11 cellular contexts compared by ENCODE assay signal in the genomic region with DNA sequence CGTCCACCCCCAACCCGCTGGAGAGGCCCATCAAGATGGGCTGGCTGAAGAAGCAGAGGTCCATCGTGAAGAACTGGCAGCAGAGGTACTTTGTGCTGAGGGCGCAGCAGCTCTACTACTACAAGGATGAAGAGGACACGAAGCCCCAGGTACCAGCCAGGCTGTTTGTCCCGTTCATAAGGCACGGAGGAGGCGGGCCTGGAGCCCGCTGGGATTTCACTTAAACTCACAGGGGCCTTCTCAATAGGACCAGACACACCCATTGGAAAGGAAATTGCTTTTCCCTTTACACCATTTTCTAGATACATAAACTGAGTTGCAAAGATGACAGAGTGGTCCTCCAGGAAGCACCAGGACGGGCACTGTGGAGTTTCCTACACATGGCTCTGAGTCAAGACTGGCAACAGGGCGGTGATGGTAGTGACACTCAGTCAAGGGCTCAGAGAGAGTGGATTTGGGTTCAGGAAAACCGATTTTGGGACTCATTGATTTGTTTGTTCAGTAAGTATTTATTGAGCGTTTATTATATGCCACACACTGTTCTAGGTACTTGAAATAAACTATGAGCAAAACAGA. TPM values are rescaled to one million over a fixed set of nuclear protein-coding genes. Genes with fewer than 3 reads are reported as not detected.
DNase-seq lines count a peak whose midpoint lies in the region; ATAC-seq and TF ChIP-seq lines count a peak whose summit lies in the region.
"Had no signal": no experiment of that assay in that cellular context is flagged by ENCODE, and none has a peak within 500 bp of the region (broad histone marks: within the 10 kb centered on the region; RNA-seq: fewer than 3 reads in every experiment).

No MANE protein-coding gene starts in this region.

- TF ChIP-seq CTCF in omental fat pad (IDR thresholded peaks at IDR 0.05): no peak

- H2BK5ac ChIP-seq in neuronal stem cell (ENCODE audit: low read length): no peak overlapping the region

- peak overlapping the region; percentile 95 for H3K27ac Mint-ChIP-seq in stimulated activated naive CD8-positive, alpha-beta T cell treated with anti-CD3 and anti-CD28 coated beads, Interleukin-15, Interleukin-2, amounts not matched to agents 100 ng/mL and 50 ng/mL, for 24 hours

- H3K27me3 ChIP-seq in muscle layer of duodenum (ENCODE audit: low read depth, low read length): no peaks in the 10 kb centered on the region
- no peaks in the 10 kb centered on the region for H3K27me3 ChIP-seq in neuronal stem cell (ENCODE audit: control insufficient read depth in 3 of 3, insufficient read depth in 3 of 3, low read depth in 1 of 3, low read length in 3 of 3)
- H3K27me3 ChIP-seq: BE2C had no signal

- H3K36me3 Mint-ChIP-seq in stimulated activated naive CD8-positive, alpha-beta T cell treated with anti-CD3 and anti-CD28 coated beads, Interleukin-15, Interleukin-2, amounts not matched to agents 100 ng/mL and 50 ng/mL, for 24 hours (ENCODE audit: low read depth): peaks cover 51% of the 10 kb centered on the region

- no peak overlapping the region for H2AFZ ChIP-seq in neuronal stem cell (ENCODE audit: low read length)

- H3K27ac ChIP-seq in cingulate gyrus (ENCODE audit: low read depth, low read length) (peak overlapping the region; percentile 51), muscle layer of duodenum (ENCODE audit: low read length) (peak overlapping the region; percentile 48), neuronal stem cell (replicated peaks; ENCODE audit: low read length) (no peak overlapping the region)

- no CpG with 5 or more reads among the region's 13 CpGs for WGBS in neuronal stem cell (ENCODE audit: extremely low coverage in 2 of 2, insufficient read length in 2 of 2, insufficient replicate concordance in 1 of 2), 2 donors

- no peaks in the 10 kb centered on the region for H3K36me3 ChIP-seq in muscle layer of duodenum (ENCODE audit: control insufficient read depth in 1 of 2, insufficient read depth in 2 of 2, low read length in 2 of 2)
- H3K36me3 ChIP-seq in neuronal stem cell (replicated peaks in 1 of 2; ENCODE audit: control insufficient read depth in 2 of 2, insufficient read depth in 2 of 2, low read length in 2 of 2): no peaks in the 10 kb centered on the region
- H3K36me3 ChIP-seq: BE2C, HAP-1 had no signal

- H3K23ac ChIP-seq in neuronal stem cell (ENCODE audit: low read depth, low read length, poor library complexity): no peak overlapping the region

- H3K4ac ChIP-seq in neuronal stem cell (ENCODE audit: low read length): no peak overlapping the region

- ATAC-seq in stimulated activated naive CD8-positive, alpha-beta T cell treated with anti-CD3 and anti-CD28 coated beads, Interleukin-15, Interleukin-2, amounts not matched to agents 100 U/mL and 50 U/mL, for 24 hours: no peak
- no peak for ATAC-seq in HG03442 (IDR thresholded peaks at IDR 0.05; ENCODE audit: unreplicated experiment)
- ATAC-seq in omental fat pad (ENCODE audit: low FRiP score): no peak

- no peak overlapping the region for H2BK120ac ChIP-seq in neuronal stem cell (ENCODE audit: low read depth, low read length)

- no peak for DNase-seq in stimulated activated naive CD8-positive, alpha-beta T cell treated with anti-CD3 and anti-CD28 coated beads, Interleukin-15, Interleukin-2, amounts not matched to agents 100 U/mL and 50 U/mL, for 24 hours
- DNase-seq in neuronal stem cell (ENCODE audit: low spot score) (no peak), omental fat pad (ENCODE audit: low spot score) (no peak), MV-4-11 (lab: John Stamatoyannopoulos, UW) (no peak)
- DNase-seq: BE2C, NCI-H774 had no signal

- no peak overlapping the region for H3K14ac ChIP-seq in neuronal stem cell (ENCODE audit: low read length)

- no peaks in the 10 kb centered on the region for H3K9me3 Mint-ChIP-seq in stimulated activated naive CD8-positive, alpha-beta T cell treated with anti-CD3 and anti-CD28 coated beads, Interleukin-15, Interleukin-2, amounts not matched to agents 100 ng/mL and 50 ng/mL, for 24 hours

- no peak overlapping the region for H4K8ac ChIP-seq in neuronal stem cell (ENCODE audit: low read depth, low read length)

- H2BK15ac ChIP-seq in neuronal stem cell (ENCODE audit: low read length): no peak overlapping the region

- H4K91ac ChIP-seq in neuronal stem cell (ENCODE audit: low read depth, low read length, poor library complexity): no peak overlapping the region

- H3K9ac ChIP-seq in neuronal stem cell (ENCODE audit: low read depth, low read length, poor library complexity): no peak overlapping the region

- H3K18ac ChIP-seq in neuronal stem cell (ENCODE audit: low read length): no peak overlapping the region

- no peaks in the 10 kb centered on the region for H3K79me1 ChIP-seq in neuronal stem cell (ENCODE audit: low read depth, low read length)

- H2AK5ac ChIP-seq in neuronal stem cell (ENCODE audit: low read depth, low read length): no peak overlapping the region

- H3K27me3 Mint-ChIP-seq in stimulated activated naive CD8-positive, alpha-beta T cell treated with anti-CD3 and anti-CD28 coated beads, Interleukin-15, Interleukin-2, amounts not matched to agents 100 ng/mL and 50 ng/mL, for 24 hours: no peaks in the 10 kb centered on the region

- H3K4me1 Mint-ChIP-seq in stimulated activated naive CD8-positive, alpha-beta T cell treated with anti-CD3 and anti-CD28 coated beads, Interleukin-15, Interleukin-2, amounts not matched to agents 100 ng/mL and 50 ng/mL, for 24 hours (ENCODE audit: low read depth): peaks cover 90% of the 10 kb centered on the region

- H3K4me3 Mint-ChIP-seq in stimulated activated naive CD8-positive, alpha-beta T cell treated with anti-CD3 and anti-CD28 coated beads, Interleukin-15, Interleukin-2, amounts not matched to agents 100 ng/mL and 50 ng/mL, for 24 hours: peak overlapping the region; percentile 91

- H3K4me1 ChIP-seq in muscle layer of duodenum (ENCODE audit: control insufficient read depth in 1 of 2, insufficient read depth in 2 of 2, low read length in 2 of 2) (peaks cover 14 to 28% of the 10 kb centered on the region in 2 donors), neuronal stem cell (ENCODE audit: control insufficient read depth in 2 of 2, insufficient read depth in 1 of 2, low read depth in 1 of 2, low read length in 2 of 2) (peaks cover 0 to 2% of the 10 kb centered on the region in 2 donors)
- H3K4me1 ChIP-seq: BE2C, HAP-1 had no signal

- peak overlapping the region; percentile 54 to 55 for H3K4me3 ChIP-seq in muscle layer of duodenum (ENCODE audit: low read depth in 1 of 2, low read length in 2 of 2)
- H3K4me3 ChIP-seq in neuronal stem cell (ENCODE audit: low read length in 2 of 2): no peak overlapping the region
- H3K4me3 ChIP-seq: HAP-1 had no signal

- H3K4me2 ChIP-seq in neuronal stem cell (ENCODE audit: insufficient read depth, low read length, poor library complexity, severe bottlenecking): no peak overlapping the region

- no peak overlapping the region for H2BK12ac ChIP-seq in neuronal stem cell (ENCODE audit: low read length)

- H3K9me3 ChIP-seq in muscle layer of duodenum (ENCODE audit: control insufficient read depth in 1 of 2, low read length in 2 of 2): no peaks in the 10 kb centered on the region
- no peaks in the 10 kb centered on the region for H3K9me3 ChIP-seq in neuronal stem cell (replicated peaks in 1 of 2; ENCODE audit: control insufficient read depth in 2 of 2, insufficient read depth in 1 of 2, low read depth in 1 of 2, low read length in 2 of 2)
- H3K9me3 ChIP-seq: BE2C, HAP-1 had no signal

RNA-seq across cellular contexts. Expression of gene ARHGAP25, which starts 40.7 kb away (rescaled TPM):
- polyA plus RNA-seq in neuronal stem cell (2013, experiment 1 of 2): 1.4 TPM
- polyA plus RNA-seq in neuronal stem cell (2013, experiment 2 of 2): 1.4 TPM
- 10 to 100 TPM in 2 of 4 donors, 1 to 10 TPM in 2; 6.1 to 40.8 (median 11.7) TPM for total RNA-seq in omental fat pad

Comparison
In these comparisons a context has a peak if more than half of its experiments do, and no peak if none do; other contexts are left out.
1. H3K4me3 ChIP-seq: peak in muscle layer of duodenum (2 of 2); none in neuronal stem cell (0 of 2).